In the genomic region with DNA sequence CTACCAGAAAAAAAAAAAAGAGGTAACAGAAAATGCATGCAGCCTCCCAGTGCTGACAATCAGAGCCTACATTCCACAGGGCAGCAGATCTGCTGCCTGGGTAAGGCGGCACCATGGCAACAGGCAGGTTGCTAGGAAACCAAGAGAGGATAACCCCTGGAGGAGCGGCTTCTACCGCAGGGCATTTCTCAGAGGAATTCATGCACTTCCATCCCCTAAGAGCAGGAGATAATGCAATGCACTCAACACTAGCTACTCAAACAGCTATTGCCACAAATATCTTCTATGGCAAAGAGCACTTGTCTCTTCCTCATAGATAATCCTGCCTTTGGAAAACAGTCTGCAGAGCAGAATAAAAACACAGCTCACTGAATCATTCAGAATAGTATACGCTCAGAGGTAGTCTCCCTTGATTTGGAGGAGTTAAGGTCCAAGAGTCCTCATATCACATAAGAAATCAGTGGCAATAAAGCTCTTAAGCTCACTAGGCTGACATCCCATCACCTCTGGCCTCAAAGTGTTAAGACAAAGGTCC, we compare ENCODE assay signal across 8 cellular contexts. TPM values are rescaled to one million over a fixed set of nuclear protein-coding genes. Genes with fewer than 3 reads are reported as not detected.
A peak's percentile ranks its signal among the peaks of the same experiment; 100 is the strongest.
DNase-seq lines count a peak whose midpoint lies in the region; ATAC-seq and TF ChIP-seq lines count a peak whose summit lies in the region.

No MANE protein-coding gene starts in this region.

- H3K36me3 Mint-ChIP-seq in mesothelial cell of epicardium, result no peaks in the 10 kb centered on the region

- no peaks in the 10 kb centered on the region for H3K27me3 Mint-ChIP-seq in mesothelial cell of epicardium (ENCODE audit: low read depth)

- DNase-seq in SIG-M5 treated with dmso at 0.1 percent for 504 hours (lab: John Stamatoyannopoulos, UW; ENCODE audit: unreplicated experiment), result peak; percentile 20
- no peak for DNase-seq in SIG-M5 (lab: John Stamatoyannopoulos, UW)
- DNase-seq in NCI-H774 (lab: John Stamatoyannopoulos, UW), result peak; percentile 12
- DNase-seq in ecto neural progenitor cell (ENCODE audit: low spot score), result peak; percentile 97
- peak; percentile 77 to 90 for DNase-seq in mesothelial cell of epicardium (ENCODE audit: low spot score in 2 of 2, unreplicated experiment in 2 of 2)
- no peak for DNase-seq in RPMI8226

- peaks cover 2% of the 10 kb centered on the region for H3K9me3 Mint-ChIP-seq in mesothelial cell of epicardium

- peaks cover 51% of the 10 kb centered on the region for H3K4me1 Mint-ChIP-seq in mesothelial cell of epicardium

- TF ChIP-seq CTCF in mesothelial cell of epicardium (IDR thresholded peaks at IDR 0.05; ENCODE audit: unreplicated experiment), result no peak

- H3K27ac Mint-ChIP-seq in mesothelial cell of epicardium, result peak overlapping the region; percentile 96

- H3K4me3 Mint-ChIP-seq in mesothelial cell of epicardium, result no peak overlapping the region

- ATAC-seq in HG03432 (IDR thresholded peaks at IDR 0.05; ENCODE audit: unreplicated experiment) (no peak), HG03457 (IDR thresholded peaks at IDR 0.05; ENCODE audit: unreplicated experiment) (no peak)

RNA-seq across cellular contexts. Expression of a gene that starts 10.8 kb away (rescaled TPM):
- total RNA-seq in mesothelial cell of epicardium, result 554 to 574 TPM (median 557 TPM) in 3 replicates

Comparison
In these comparisons a context has a peak if more than half of its experiments do, and no peak if none do; other contexts are left out.
1. DNase-seq: peak in SIG-M5 treated with dmso at 0.1 percent for 504 hours (single experiment), NCI-H774 (single experiment), ecto neural progenitor cell (single experiment) and mesothelial cell of epicardium (2 of 2); none in SIG-M5 (single experiment) and RPMI8226 (single experiment).